In the genomic region with DNA sequence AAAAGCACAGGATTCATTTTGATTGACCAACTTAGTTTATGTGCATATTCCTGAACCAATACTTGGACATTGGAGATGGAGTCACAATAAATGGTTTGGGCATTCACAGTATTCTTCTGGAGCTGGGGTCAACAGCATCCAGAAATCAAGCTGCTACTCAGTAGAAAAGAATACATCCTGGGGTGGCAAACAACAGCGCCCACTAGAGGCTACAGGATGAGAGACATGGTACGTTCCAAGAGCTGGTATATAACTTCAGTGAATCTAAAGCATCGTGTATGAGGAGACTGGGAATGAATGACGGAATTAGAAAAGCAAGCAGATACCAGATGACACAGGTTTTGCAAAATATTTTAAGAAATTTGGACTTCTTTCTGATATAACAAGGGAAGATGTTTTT, we compare ENCODE assay signal across 9 cellular contexts.
A peak's percentile ranks its signal among the peaks of the same experiment; 100 is the strongest.
DNase-seq lines count a peak whose midpoint lies in the region; ATAC-seq and TF ChIP-seq lines count a peak whose summit lies in the region.
"Had no signal": no experiment of that assay in that cellular context is flagged by ENCODE, and none has a peak within 500 bp of the region (broad histone marks: within the 10 kb centered on the region; RNA-seq: fewer than 3 reads in every experiment).

No MANE protein-coding gene starts in this region.

- H4K20me1 ChIP-seq in DOHH2 (ENCODE audit: control insufficient read depth, insufficient read depth, low read depth, low read length): no peaks in the 10 kb centered on the region
- no peaks in the 10 kb centered on the region for H4K20me1 ChIP-seq in OCI-LY3 (ENCODE audit: insufficient read depth, low read length)

- H3K36me3 ChIP-seq in DOHH2 (ENCODE audit: control insufficient read depth, low read length) (no peaks in the 10 kb centered on the region), H7 (replicated peaks; ENCODE audit: control insufficient read depth, insufficient read depth, low read length) (no peaks in the 10 kb centered on the region), OCI-LY3 (replicated peaks; ENCODE audit: low read depth, low read length) (no peaks in the 10 kb centered on the region), ovary (no peaks in the 10 kb centered on the region)

- no peak for TF ChIP-seq POLR2A in ovary (IDR thresholded peaks at IDR 0.05)

- no peaks in the 10 kb centered on the region for H3K9me3 ChIP-seq in DOHH2 (ENCODE audit: control insufficient read depth, insufficient read depth, low read length)
- H3K9me3 ChIP-seq in OCI-LY3 (ENCODE audit: insufficient read depth, low read length): no peaks in the 10 kb centered on the region
- H3K9me3 ChIP-seq in ovary: no peaks in the 10 kb centered on the region

- no peaks in the 10 kb centered on the region for H3K36me3 Mint-ChIP-seq in glutamatergic neuron (ENCODE audit: unreplicated experiment)
- H3K36me3 Mint-ChIP-seq: IgD-negative memory B cell had no signal

- no peak overlapping the region for H3K27ac Mint-ChIP-seq in glutamatergic neuron (ENCODE audit: unreplicated experiment)
- H3K27ac Mint-ChIP-seq: IgD-negative memory B cell had no signal

- H3K4me1 ChIP-seq in DOHH2 (ENCODE audit: control insufficient read depth, low read length): no peaks in the 10 kb centered on the region
- H3K4me1 ChIP-seq in OCI-LY3 (ENCODE audit: low read length): no peaks in the 10 kb centered on the region
- H3K4me1 ChIP-seq in ovary (ENCODE audit: insufficient read depth): no peaks in the 10 kb centered on the region

- no peaks in the 10 kb centered on the region for H3K9me3 Mint-ChIP-seq in glutamatergic neuron (ENCODE audit: unreplicated experiment)

- H3K79me2 ChIP-seq in DOHH2 (ENCODE audit: control insufficient read depth, low read length) (no peaks in the 10 kb centered on the region), OCI-LY3 (ENCODE audit: low read length) (no peaks in the 10 kb centered on the region)

- H3K27ac ChIP-seq in DOHH2 (ENCODE audit: low read depth, low read length) (no peak overlapping the region), OCI-LY3 (ENCODE audit: low read length) (no peak overlapping the region), ovary (no peak overlapping the region)

- WGBS in ovary, 3 donors: 65 to 73% (median 69%) methylated on average over 4 of the region's 4 CpGs

- no peak overlapping the region for H3K9ac ChIP-seq in OCI-LY3 (ENCODE audit: low read length)

- no peak overlapping the region for H3K4me3 ChIP-seq in DOHH2 (ENCODE audit: low read length)
- no peak overlapping the region for H3K4me3 ChIP-seq in H7 (ENCODE audit: insufficient read depth, low read depth, low read length)
- no peak overlapping the region for H3K4me3 ChIP-seq in OCI-LY3 (ENCODE audit: low read length)
- no peak overlapping the region for H3K4me3 ChIP-seq in ovary

- DNase-seq in H7: peak; percentile 13
- peak; percentile 62 for DNase-seq in glutamatergic neuron
- DNase-seq in ovary: no peak
- no peak for DNase-seq in activated T-cell treated with anti-CD3 and anti-CD28 coated beads for 4 hours
- DNase-seq in NOMO-1 treated with DMSO at 0.1 percent for 48 hours (lab: John Stamatoyannopoulos, UW; ENCODE audit: unreplicated experiment): no peak

- intact Hi-C loops in ovary (cut with DNase I): no loop called here

- peak; percentile 59 for TF ChIP-seq CTCF in DOHH2 (IDR thresholded peaks at IDR 0.05; ENCODE audit: low read depth, low read length, poor library complexity, severe bottlenecking)
- TF ChIP-seq CTCF in OCI-LY3 (IDR thresholded peaks at IDR 0.05; ENCODE audit: low read depth, low read length): peak; percentile 66
- peak; percentile 85 for TF ChIP-seq CTCF in glutamatergic neuron (IDR thresholded peaks at IDR 0.05; ENCODE audit: partially characterized antibody, unreplicated experiment)
- no peak for TF ChIP-seq CTCF in ovary (IDR thresholded peaks at IDR 0.05)

- H2AFZ ChIP-seq in OCI-LY3 (ENCODE audit: low read depth, low read length): no peak overlapping the region

- no peaks in the 10 kb centered on the region for H3K27me3 ChIP-seq in DOHH2 (ENCODE audit: control insufficient read depth, low read length)
- H3K27me3 ChIP-seq in H7 (ENCODE audit: control insufficient read depth, insufficient read depth, low read length): no peaks in the 10 kb centered on the region
- no peaks in the 10 kb centered on the region for H3K27me3 ChIP-seq in OCI-LY3 (ENCODE audit: low read depth, low read length)
- H3K27me3 ChIP-seq in ovary: no peaks in the 10 kb centered on the region

- H3K4me2 ChIP-seq in DOHH2 (ENCODE audit: low read length): no peak overlapping the region
- H3K4me2 ChIP-seq in OCI-LY3 (ENCODE audit: low read length): no peak overlapping the region

- no peak for TF ChIP-seq EP300 in ovary (IDR thresholded peaks at IDR 0.05)

- H3K4me1 Mint-ChIP-seq in glutamatergic neuron (ENCODE audit: low read depth, unreplicated experiment): peaks cover 2% of the 10 kb centered on the region
- H3K4me1 Mint-ChIP-seq: IgD-negative memory B cell had no signal

- H3K9me2 ChIP-seq in DOHH2 (replicated peaks; ENCODE audit: control insufficient read depth, low read length): no peaks in the 10 kb centered on the region

- H3K27me3 Mint-ChIP-seq in glutamatergic neuron (ENCODE audit: unreplicated experiment): no peaks in the 10 kb centered on the region
- H3K27me3 Mint-ChIP-seq: IgD-negative memory B cell had no signal

- ATAC-seq in GM19452 (IDR thresholded peaks at IDR 0.05; ENCODE audit: unreplicated experiment): no peak

- H3K4me3 Mint-ChIP-seq in glutamatergic neuron (ENCODE audit: unreplicated experiment): no peak overlapping the region
- H3K4me3 Mint-ChIP-seq: IgD-negative memory B cell had no signal

- no peaks in the 10 kb centered on the region for H3F3A ChIP-seq in DOHH2 (ENCODE audit: control insufficient read depth, insufficient read depth)

Comparison
In these comparisons a context has a peak if more than half of its experiments do, and no peak if none do; other contexts are left out.
1. CTCF ChIP-seq: peak in DOHH2 (single experiment), OCI-LY3 (single experiment) and glutamatergic neuron (single experiment); none in ovary (0 of 3).
2. DNase-seq: peak in H7 (single experiment) and glutamatergic neuron (single experiment); none in ovary (0 of 5), activated T-cell treated with anti-CD3 and anti-CD28 coated beads for 4 hours (single experiment) and NOMO-1 treated with DMSO at 0.1 percent for 48 hours (single experiment).